8 cellular contexts compared by ENCODE assay signal in genomic region chr7:14836571-14837189, GRCh38.
A peak's percentile ranks its signal among the peaks of the same experiment; 100 is the strongest.
DNase-seq lines count a peak whose midpoint lies in the region; ATAC-seq lines count a peak whose summit lies in the region.

No MANE protein-coding gene starts in this region.

- H3K9ac ChIP-seq in iPS-18a (ENCODE audit: low read length), result no peak overlapping the region

- H3K4me3 ChIP-seq in iPS-18a (ENCODE audit: low read length), result peak overlapping the region; percentile 3

- no peaks in the 10 kb centered on the region for H3K36me3 ChIP-seq in iPS-18a (ENCODE audit: control insufficient read depth, low read depth, low read length)

- peak; percentile 12 for DNase-seq in AG08396 (ENCODE audit: low spot score)
- peak; percentile 93 for DNase-seq in NCI-H146 (lab: John Stamatoyannopoulos, UW)
- peak in 31 of 58 donors; percentile 3 to 79 (median 31) for DNase-seq in anterior cingulate cortex (lab: John Stamatoyannopoulos, UW)
- no peak for DNase-seq in central memory CD4-positive, alpha-beta T cell
- DNase-seq in activated CD4-positive, CD25-positive, alpha-beta regulatory T cell (lab: John Stamatoyannopoulos, UW), result no peak

- H3K9me3 ChIP-seq in iPS-18a (ENCODE audit: control insufficient read depth, low read depth, low read length), result no peaks in the 10 kb centered on the region

- no peak for ATAC-seq in GM18909 (IDR thresholded peaks at IDR 0.05; ENCODE audit: poor library complexity, unreplicated experiment)
- no peak for ATAC-seq in GM18520 (IDR thresholded peaks at IDR 0.05; ENCODE audit: unreplicated experiment)

- H3K27me3 ChIP-seq in iPS-18a (ENCODE audit: control insufficient read depth, insufficient read depth, low read length), result no peaks in the 10 kb centered on the region

- peaks cover 47% of the 10 kb centered on the region for H3K4me1 ChIP-seq in iPS-18a (ENCODE audit: control insufficient read depth, low read depth, low read length)

- no peak overlapping the region for H3K27ac ChIP-seq in iPS-18a (ENCODE audit: low read length)

Comparison
In these comparisons a context has a peak if more than half of its experiments do, and no peak if none do; other contexts are left out.
1. DNase-seq: peak in AG08396 (single experiment), NCI-H146 (single experiment) and anterior cingulate cortex (31 of 58); none in central memory CD4-positive, alpha-beta T cell (single experiment) and activated CD4-positive, CD25-positive, alpha-beta regulatory T cell (0 of 4).